Comparison of ENCODE assay signal across 1 cellular context in the genomic region with DNA sequence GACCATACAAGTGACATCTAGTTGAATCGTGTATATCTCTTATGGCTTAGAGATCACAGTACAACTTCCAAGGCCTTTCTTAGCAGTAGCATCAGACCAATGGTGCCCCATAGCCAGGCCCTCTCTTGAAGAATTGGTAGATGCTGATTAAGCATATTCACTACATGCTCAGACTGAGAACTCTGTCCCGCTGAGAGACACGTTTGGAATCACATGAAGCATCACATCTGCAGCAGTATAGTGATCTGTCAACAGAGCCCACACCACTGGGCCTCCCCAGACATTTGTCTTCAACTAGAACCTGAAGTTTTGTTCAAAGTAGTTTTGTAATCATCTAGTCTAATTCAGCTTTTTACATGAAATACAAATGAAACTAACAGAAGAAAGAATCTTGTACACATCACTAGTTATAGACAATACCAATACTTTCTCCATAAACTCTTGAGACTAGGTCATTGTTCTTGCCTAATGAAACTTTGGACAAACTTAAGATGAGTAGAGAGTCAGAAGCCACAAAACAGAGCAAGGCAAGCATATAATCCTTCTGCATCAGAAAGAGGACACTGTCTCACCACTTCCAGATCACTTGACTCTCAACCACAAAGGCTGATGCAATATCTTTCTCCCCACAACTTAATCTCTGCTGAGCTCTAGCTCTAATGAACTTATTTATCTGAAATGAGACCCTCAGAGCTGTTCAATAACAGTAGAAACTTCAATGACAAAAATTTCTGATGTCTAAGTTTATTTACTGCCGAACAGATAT.
A peak's percentile ranks its signal among the peaks of the same experiment; 100 is the strongest.
TF ChIP-seq lines count a peak whose summit lies in the region.

No MANE protein-coding gene starts in this region.

TF ChIP-seq in K562, 482 proteins besides CTCF, POLR2A, EP300 and RAD21 (continued from another document):
- TF ChIP-seq ZNF316 (IDR thresholded peaks at IDR 0.05) (peak; percentile 74), NR2C2 (CRISPR knock-in tag; IDR thresholded peaks at IDR 0.05) (no peak), NR2C2 (tag; IDR thresholded peaks at IDR 0.05) (no peak), PCBP1 (IDR thresholded peaks at IDR 0.05; ENCODE audit: low read depth, low read length, poor library complexity, severe bottlenecking) (no peak), SAP30 (IDR thresholded peaks at IDR 0.05; ENCODE audit: borderline replicate concordance, insufficient read depth, low read depth, low read length, poor library complexity, severe bottlenecking) (no peak), TRIM24 (IDR thresholded peaks at IDR 0.05) (peak in 1 of 2 experiments; percentile 21; a peak in 1 of 4 replicates), BRD4 (IDR thresholded peaks at IDR 0.05) (no peak), XRCC5 (IDR thresholded peaks at IDR 0.05; ENCODE audit: low read depth, low read length) (no peak), HNRNPUL1 (IDR thresholded peaks at IDR 0.05; ENCODE audit: low read length) (no peak), NBN (IDR thresholded peaks at IDR 0.05; ENCODE audit: low read depth) (no peak)
- TF ChIP-seq, protein P1, sequence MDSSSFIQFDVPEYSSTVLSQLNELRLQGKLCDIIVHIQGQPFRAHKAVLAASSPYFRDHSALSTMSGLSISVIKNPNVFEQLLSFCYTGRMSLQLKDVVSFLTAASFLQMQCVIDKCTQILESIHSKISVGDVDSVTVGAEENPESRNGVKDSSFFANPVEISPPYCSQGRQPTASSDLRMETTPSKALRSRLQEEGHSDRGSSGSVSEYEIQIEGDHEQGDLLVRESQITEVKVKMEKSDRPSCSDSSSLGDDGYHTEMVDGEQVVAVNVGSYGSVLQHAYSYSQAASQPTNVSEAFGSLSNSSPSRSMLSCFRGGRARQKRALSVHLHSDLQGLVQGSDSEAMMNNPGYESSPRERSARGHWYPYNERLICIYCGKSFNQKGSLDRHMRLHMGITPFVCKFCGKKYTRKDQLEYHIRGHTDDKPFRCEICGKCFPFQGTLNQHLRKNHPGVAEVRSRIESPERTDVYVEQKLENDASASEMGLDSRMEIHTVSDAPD (CRISPR knock-in tag; IDR thresholded peaks at IDR 0.05) = no peak
